In genomic region chr7:251005-251404, GRCh38 we compare ENCODE assay signal across 23 cellular contexts. TPM values are rescaled to one million over a fixed set of nuclear protein-coding genes. Genes with fewer than 3 reads are reported as not detected.
"Had no signal": no experiment of that assay in that cellular context is flagged by ENCODE, and none has a peak within 500 bp of the region (broad histone marks: within the 10 kb centered on the region; RNA-seq: fewer than 3 reads in every experiment).

No MANE protein-coding gene starts in this region.

- DNase-seq: KBM-7, NCI-H1092, NCI-H1105 treated with DMSO at 0.1 percent for 48 hours, NCI-H1417 treated with DMSO at 0.1 percent for 48 hours, NCI-H146, NCI-H1694 treated with DMSO at 0.1 percent for 48 hours, NCI-H1930, NCI-H2081, NCI-H2107, NCI-H226, NCI-H446, NCI-H510A, NCI-H524 treated with DMSO at 0.1 percent for 48 hours, NCI-H69, NCI-H774, RPMI8226, SHP77, SK-N-SH had no signal

- FAIRE-seq: RCC 7860 had no signal

RNA-seq across cellular contexts. Expression of gene FOXL3, which starts 39.0 kb away (rescaled TPM):
- total RNA-seq: HT-29, LHCN-M2, MCF 10A, SK-MEL-5 had no signal

RNA-seq across cellular contexts. Expression of gene FAM20C, which starts 58.6 kb away (rescaled TPM):
- total RNA-seq: HT-29, SK-MEL-5 had no signal
